Comparison of ENCODE assay signal across 1 cellular context in genomic region chr1:1239624-1240347, GRCh38.
A peak's percentile ranks its signal among the peaks of the same experiment; 100 is the strongest.
TF ChIP-seq lines count a peak whose summit lies in the region.

No MANE protein-coding gene starts in this region.

TF ChIP-seq in GM12878, 131 proteins besides CTCF, POLR2A, EP300 and RAD21:
- no peak for TF ChIP-seq ZBED1 (IDR thresholded peaks at IDR 0.05; ENCODE audit: borderline replicate concordance)
- TF ChIP-seq NR2C1 (IDR thresholded peaks at IDR 0.05) = peak; percentile 59
- TF ChIP-seq PKNOX1 (IDR thresholded peaks at IDR 0.05) = 0 out of 2 replicates have a peak, but pooled peaks have one; percentile 9
- no peak for TF ChIP-seq ZNF217 (IDR thresholded peaks at IDR 0.05)
- peak; percentile 74 for TF ChIP-seq NR2F1 (conservative IDR thresholded peaks at IDR 0.05)
- TF ChIP-seq NR2C2 (IDR thresholded peaks at IDR 0.05; ENCODE audit: borderline replicate concordance, control insufficient read depth, insufficient read length, low read depth) = peak; percentile 47
